8 cellular contexts compared by ENCODE assay signal in the genomic region with DNA sequence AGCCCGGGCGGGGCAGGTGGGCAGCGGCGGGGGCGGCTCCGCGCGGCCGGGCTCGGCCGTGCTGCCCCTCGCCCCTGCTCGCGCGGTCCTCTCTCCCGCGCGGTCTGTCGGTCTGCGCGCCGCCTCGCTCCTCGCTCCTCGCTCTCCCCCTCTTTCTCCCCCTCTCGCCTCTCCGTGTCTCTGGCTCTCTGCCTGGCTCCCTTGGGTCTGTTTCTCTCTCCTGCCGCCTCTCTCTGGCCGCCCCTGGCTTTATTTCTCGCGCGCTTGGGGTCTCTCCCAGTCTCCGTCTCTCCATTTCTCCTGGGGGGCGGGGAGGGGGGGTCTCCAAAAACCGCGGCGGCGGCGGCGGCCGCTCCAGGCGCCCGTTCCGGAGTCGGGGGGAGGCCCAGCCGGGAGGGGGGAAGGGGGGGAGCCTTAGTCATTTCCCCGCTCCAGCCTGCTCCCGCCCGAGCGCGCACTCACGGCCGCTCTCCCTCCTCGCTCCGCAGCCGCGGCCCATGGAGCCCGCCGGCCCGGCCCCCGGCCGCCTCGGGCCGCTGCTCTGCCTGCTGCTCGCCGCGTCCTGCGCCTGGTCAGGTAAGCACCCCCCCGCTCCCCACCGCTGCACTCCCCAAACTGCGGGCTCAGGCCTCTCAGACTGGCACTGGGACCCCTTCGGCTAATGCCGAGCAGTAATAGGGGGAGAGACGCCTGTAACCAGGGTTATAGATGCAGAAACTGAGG. TPM values are rescaled to one million over a fixed set of nuclear protein-coding genes. Genes with fewer than 3 reads are reported as not detected.
A peak's percentile ranks its signal among the peaks of the same experiment; 100 is the strongest.
DNase-seq lines count a peak whose midpoint lies in the region; ATAC-seq, FAIRE-seq and TF ChIP-seq lines count a peak whose summit lies in the region.

Gene SIRPA (plus strand): TSS at position 457 of the 723 bp plus-strand sequence. CDS start 41 bp downstream, at position 498.

- ATAC-seq in Panc1 (peak; percentile 64), HG02678 (IDR thresholded peaks at IDR 0.05; ENCODE audit: unreplicated experiment) (no peak)

- BruUV-seq in Panc1 (replicated peaks; lab: Mats Ljungman, UMichigan): no TSS peak

- in situ Hi-C loops in Panc1 (cut with HindIII; ENCODE audit: low pct_unique_long_range_greater_than_20kb, low sequenced_read_pairs): no loop called here

- H3K4me3 ChIP-seq in BE2C (ENCODE audit: low read depth, low read length) (peak within 1 kb of the TSS; percentile 41), Panc1 (ENCODE audit: low read depth in 2 of 2, low read length in 2 of 2) (peak within 1 kb of the TSS; percentile 45 to 50), kidney epithelial cell (ENCODE audit: low read depth, low read length) (peak within 1 kb of the TSS; percentile 60), skeletal muscle tissue (ENCODE audit: low read length in 3 of 3) (peak within 1 kb of the TSS; percentile 69 to 81 (median 69))

- no peaks in the 10 kb centered on the region for H3K27me3 ChIP-seq in BE2C
- H3K27me3 ChIP-seq in Panc1 (ENCODE audit: control insufficient read depth, insufficient read depth, low read length): peaks cover 2% of the 10 kb centered on the region; the same call in 1 of the 2 replicates
- no peaks in the 10 kb centered on the region for H3K27me3 ChIP-seq in kidney epithelial cell (ENCODE audit: control insufficient read depth, insufficient read depth, low read length)
- no peaks in the 10 kb centered on the region for H3K27me3 ChIP-seq in skeletal muscle tissue (ENCODE audit: control insufficient read depth in 3 of 3, insufficient read depth in 3 of 3, low read length in 3 of 3)

- intact Hi-C loops in Panc1 (cut with micrococcal nuclease; ENCODE audit: unreplicated experiment): no loop called here

- POLR2A ChIA-PET in Panc1 (lab: Charles Lee): no interaction called here

- CTCF ChIA-PET in Panc1 (lab: Charles Lee): no interaction called here

- peak within 1 kb of the TSS; percentile 72 to 77 (median 77) for H3K9ac ChIP-seq in skeletal muscle tissue (ENCODE audit: low read depth in 1 of 3, low read length in 3 of 3)

- no peak for FAIRE-seq in GM19239 (lab: Jason Lieb, UNC)

- no peaks in the 10 kb centered on the region for H3K9me3 ChIP-seq in BE2C
- no peaks in the 10 kb centered on the region for H3K9me3 ChIP-seq in Panc1 (ENCODE audit: control insufficient read depth, insufficient read depth, low read depth, low read length)
- H3K9me3 ChIP-seq in skeletal muscle tissue (ENCODE audit: control insufficient read depth in 3 of 3, low read length in 3 of 3): no peaks in the 10 kb centered on the region

- no peak for TF ChIP-seq CTCF in BE2C (IDR thresholded peaks at IDR 0.05; ENCODE audit: low read depth, low read length)
- no peak for TF ChIP-seq CTCF in Panc1 (IDR thresholded peaks at IDR 0.05)
- no peak for TF ChIP-seq CTCF in kidney epithelial cell (IDR thresholded peaks at IDR 0.05; ENCODE audit: insufficient read depth, low read length, poor library complexity, severe bottlenecking)

- H3K27ac ChIP-seq in Panc1 (ENCODE audit: low read length): no peak within 1 kb of the TSS
- peak within 1 kb of the TSS; percentile 70 for H3K27ac ChIP-seq in skeletal muscle tissue (ENCODE audit: low read depth, low read length)

- H3K36me3 ChIP-seq in BE2C: no peaks in the 10 kb centered on the region
- no peaks in the 10 kb centered on the region for H3K36me3 ChIP-seq in Panc1 (ENCODE audit: control insufficient read depth, insufficient read depth, low read length)
- no peaks in the 10 kb centered on the region for H3K36me3 ChIP-seq in kidney epithelial cell (ENCODE audit: control insufficient read depth, insufficient read depth, low read length)
- H3K36me3 ChIP-seq in skeletal muscle tissue (ENCODE audit: control insufficient read depth in 3 of 3, insufficient read depth in 3 of 3, low read length in 3 of 3): no peaks in the 10 kb centered on the region

- DNase-seq in BE2C: peak; percentile 54
- DNase-seq in GM19239 (ENCODE audit: insufficient read length, low spot score): peak; percentile 65
- DNase-seq in Panc1 (ENCODE audit: low read depth, low spot score): no peak
- DNase-seq in dedifferentiated amniotic fluid mesenchymal stem cell (ENCODE audit: extremely low spot score): peak; percentile 43
- DNase-seq in kidney epithelial cell (ENCODE audit: low read depth): no peak
- no peak for DNase-seq in SKM-1 treated with dmso at 0.1 percent for 144 hours (lab: John Stamatoyannopoulos, UW; ENCODE audit: unreplicated experiment)

- no peaks in the 10 kb centered on the region for H3K4me1 ChIP-seq in BE2C
- H3K4me1 ChIP-seq in Panc1 (ENCODE audit: control insufficient read depth, insufficient read depth, low read length): no peaks in the 10 kb centered on the region
- H3K4me1 ChIP-seq in skeletal muscle tissue (ENCODE audit: control insufficient read depth in 3 of 3, insufficient read depth in 3 of 3, low read length in 3 of 3): peaks cover 18 to 46% (median 21%) of the 10 kb centered on the region in 3 donors

RNA-seq across cellular contexts. Expression of gene SIRPA, which starts in this region (rescaled TPM):
- 0.40 TPM for polyA plus RNA-seq in BE2C (2012; ENCODE audit: insufficient read depth, insufficient read length, low read depth)
- total RNA-seq in Panc1 (2021; ENCODE audit: unreplicated experiment) (2.4 TPM), kidney epithelial cell (40.6 and 50.2 TPM in 2 replicates), skeletal muscle tissue (8.9 TPM)
- 1.9 TPM for polyA plus RNA-seq in Panc1 (2012; ENCODE audit: insufficient read length)

Comparison
In these comparisons a context has a peak if more than half of its experiments do, and no peak if none do; other contexts are left out.
1. DNase-seq: peak in BE2C (single experiment), GM19239 (single experiment) and dedifferentiated amniotic fluid mesenchymal stem cell (single experiment); none in Panc1 (single experiment), kidney epithelial cell (single experiment) and SKM-1 treated with dmso at 0.1 percent for 144 hours (single experiment).
2. Peak in every context shown above with its lines, with median percentiles within 50 percentile points of each other: H3K4me3 ChIP-seq.